ENCODE assay signal across 24 cellular contexts in the genomic region with DNA sequence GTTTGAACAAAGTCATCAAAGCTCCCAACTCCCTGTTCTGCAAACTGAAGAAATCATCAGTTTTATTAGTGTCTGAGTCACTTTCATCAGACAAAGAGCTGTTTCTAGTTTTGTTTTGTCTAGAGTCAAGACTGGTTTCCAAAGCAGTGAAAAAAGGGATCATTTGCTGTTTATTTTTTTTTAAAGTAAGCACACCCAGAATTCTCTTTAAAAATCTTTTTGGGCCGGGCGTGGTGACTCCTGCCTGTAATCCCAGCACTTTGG.
A peak's percentile ranks its signal among the peaks of the same experiment; 100 is the strongest.
DNase-seq lines count a peak whose midpoint lies in the region; ATAC-seq and TF ChIP-seq lines count a peak whose summit lies in the region.
"Had no signal": no experiment of that assay in that cellular context is flagged by ENCODE, and none has a peak within 500 bp of the region (broad histone marks: within the 10 kb centered on the region; RNA-seq: fewer than 3 reads in every experiment).

No MANE protein-coding gene starts in this region.

- H3K4me3 ChIP-seq in BLaER1 treated with 17β-estradiol and CSF1 and Interleukin-3, amounts not matched to agents 10 nM and 100 nM: no peak overlapping the region
- no peak overlapping the region for H3K4me3 ChIP-seq in osteoblast (ENCODE audit: insufficient read depth, low read length)
- H3K4me3 ChIP-seq: A549, cardiac muscle cell, lung, SK-N-MC, upper lobe of left lung had no signal

- peaks cover 0 to 7% (median 3%) of the 10 kb centered on the region in 11 experiments; a peak in 7 of 22 replicates for H3K9me3 ChIP-seq in BLaER1 treated with 17β-estradiol and CSF1 and Interleukin-3, amounts not matched to agents 10 nM and 100 nM (replicated peaks in 1 of 11)
- no peaks in the 10 kb centered on the region for H3K9me3 ChIP-seq in osteoblast (ENCODE audit: low read depth, low read length)
- H3K9me3 ChIP-seq: A549, BE2C, Caco-2, upper lobe of left lung had no signal

- no peaks in the 10 kb centered on the region for H3K27me3 ChIP-seq in BLaER1 treated with 17β-estradiol and CSF1 and Interleukin-3, amounts not matched to agents 10 nM and 100 nM
- no peaks in the 10 kb centered on the region for H3K27me3 ChIP-seq in osteoblast (ENCODE audit: insufficient read depth, low read length)
- H3K27me3 ChIP-seq: BE2C, cardiac muscle cell, upper lobe of left lung had no signal

- peak; percentile 38 for ATAC-seq in HG02642 (IDR thresholded peaks at IDR 0.05; ENCODE audit: poor library complexity, unreplicated experiment)
- ATAC-seq: A549; activated CD8-positive, alpha-beta memory T cell treated with anti-CD3 and anti-CD28 coated beads, Interleukin-2, amount 10 ng/mL, durations not matched to agents 7 days and 5 days; sciatic nerve had no signal

- H3K9ac ChIP-seq in BLaER1 treated with 17β-estradiol and CSF1 and Interleukin-3, amounts not matched to agents 10 nM and 100 nM: no peak overlapping the region

- H3K27ac ChIP-seq in BLaER1 treated with 17β-estradiol and CSF1 and Interleukin-3, amounts not matched to agents 10 nM and 100 nM: peak overlapping the region in 5 of 11 experiments; percentile 19 to 50 (median 38); a peak in 5 of 22 replicates
- H3K27ac ChIP-seq in RWPE1: 0 out of 2 replicates have a peak overlapping the region, but pooled peaks have one; percentile 37
- no peak overlapping the region for H3K27ac ChIP-seq in osteoblast (ENCODE audit: low read depth, low read length)
- H3K27ac ChIP-seq: A549, cardiac muscle cell, SK-N-MC, upper lobe of left lung had no signal

- POLR2A ChIA-PET in RWPE1 (lab: Yijun Ruan, JAX; ENCODE audit: low non-redundant PET): no interaction called here

- TF ChIP-seq CTCF in RWPE1 (conservative IDR thresholded peaks at IDR 0.05; ENCODE audit: low read depth) (no peak), osteoblast (IDR thresholded peaks at IDR 0.05; ENCODE audit: extremely low read depth, low read depth, low read length) (no peak)

- H4K20me1 ChIP-seq in BLaER1 treated with 17β-estradiol and CSF1 and Interleukin-3, amounts not matched to agents 10 nM and 100 nM: no peaks in the 10 kb centered on the region
- no peaks in the 10 kb centered on the region for H4K20me1 ChIP-seq in osteoblast (ENCODE audit: insufficient read depth, low read length)

- H3K4me2 ChIP-seq in BLaER1 treated with 17β-estradiol and CSF1 and Interleukin-3, amounts not matched to agents 10 nM and 100 nM: peak overlapping the region in 9 of 11 experiments; percentile 38 to 74 (median 66); a peak in 17 of 22 replicates
- H3K4me2 ChIP-seq in osteoblast (ENCODE audit: insufficient read depth, low read length): no peak overlapping the region
- H3K4me2 ChIP-seq: A549 had no signal

- DNase-seq in RWPE1 (ENCODE audit: low spot score): no peak
- DNase-seq in myocyte (ENCODE audit: low read depth): peak; percentile 11
- no peak for DNase-seq in activated naive CD4-positive, alpha-beta T cell treated with Interleukin-2 at 50 U/mL for 16 hours
- no peak for DNase-seq in osteoblast (ENCODE audit: insufficient read length, low spot score, missing footprints)
- no peak for DNase-seq in NCI-H2107 treated with DMSO at 0.1 percent for 48 hours (lab: John Stamatoyannopoulos, UW; ENCODE audit: unreplicated experiment)
- no peak for DNase-seq in COR-L47 (lab: John Stamatoyannopoulos, UW)
- DNase-seq: activated CD4-positive, alpha-beta T cell treated with anti-CD3 and anti-CD28 coated beads, Interleukin-2, amount 10 ng/mL, durations not matched to agents 24 days and 14 days; activated CD8-positive, alpha-beta memory T cell treated with anti-CD3 and anti-CD28 coated beads, Interleukin-2, amount 10 ng/mL, durations not matched to agents 7 days and 5 days; activated naive CD4-positive, alpha-beta T cell treated with anti-CD3 and anti-CD28 coated beads, Interleukin-2, amount 10 ng/mL, durations not matched to agents 7 days and 5 days; amniotic stem cell; BE2C; Caco-2; DMS79 treated with DMSO at 0.1 percent for 48 hours; NCI-H1694; NCI-H526; RPMI8226; upper lobe of left lung had no signal

- no peaks in the 10 kb centered on the region for H3K36me3 ChIP-seq in BLaER1 treated with 17β-estradiol and CSF1 and Interleukin-3, amounts not matched to agents 10 nM and 100 nM
- no peaks in the 10 kb centered on the region for H3K36me3 ChIP-seq in osteoblast (ENCODE audit: insufficient read depth, low read length)
- H3K36me3 ChIP-seq: BE2C, cardiac muscle cell, upper lobe of left lung had no signal

- no peak overlapping the region for H2AFZ ChIP-seq in osteoblast (ENCODE audit: low read length)

- peaks cover 10 to 39% (median 29%) of the 10 kb centered on the region in 10 experiments; a peak in 17 of 20 replicates for H3K4me1 ChIP-seq in BLaER1 treated with 17β-estradiol and CSF1 and Interleukin-3, amounts not matched to agents 10 nM and 100 nM
- H3K4me1 ChIP-seq in osteoblast (ENCODE audit: insufficient read depth, low read length): no peaks in the 10 kb centered on the region
- H3K4me1 ChIP-seq: A549, BE2C, upper lobe of left lung had no signal

- H3K79me2 ChIP-seq in osteoblast (ENCODE audit: insufficient read depth, low read length): no peaks in the 10 kb centered on the region

- CTCF ChIA-PET in RWPE1 (lab: Yijun Ruan, JAX): interaction anchor here (0.7 kb wide), 1 partner anchor 726 kb away, joined by 5 read pairs; no protein-coding TSS in a partner anchor
